ENCODE assay signal across 8 cellular contexts in the genomic region with DNA sequence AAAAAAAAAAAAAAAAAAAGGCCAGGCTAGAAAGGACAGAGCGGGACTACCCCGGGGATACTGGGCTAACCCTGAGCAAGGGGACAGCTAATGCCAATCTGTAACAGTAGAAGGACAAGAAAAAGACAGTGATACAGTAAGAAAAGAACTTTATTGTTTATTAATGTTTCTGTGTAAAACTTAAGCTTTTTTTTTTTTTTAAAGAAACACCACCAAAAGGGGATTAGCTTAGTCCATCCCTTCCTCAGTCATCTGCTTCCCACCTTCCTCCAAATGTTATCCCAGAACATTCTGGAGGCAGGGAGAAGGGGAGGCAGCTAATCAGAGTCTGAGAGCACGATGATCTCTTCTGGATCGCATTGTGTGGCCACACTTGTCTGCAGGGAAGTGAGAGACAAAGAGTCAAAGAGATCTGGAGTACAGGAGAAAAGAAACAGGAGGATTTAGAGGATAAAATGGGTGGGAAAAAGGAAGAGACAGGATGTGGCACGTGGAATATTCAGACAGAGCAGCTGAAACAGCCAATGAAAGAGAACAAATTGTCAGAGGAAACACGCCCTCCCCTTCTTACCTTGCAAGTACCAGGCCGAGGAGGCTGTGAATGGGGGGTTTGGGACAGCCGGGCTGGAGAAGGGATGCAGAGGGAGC. TPM values are rescaled to one million over a fixed set of nuclear protein-coding genes. Genes with fewer than 3 reads are reported as not detected.
DNase-seq lines count a peak whose midpoint lies in the region; ATAC-seq and TF ChIP-seq lines count a peak whose summit lies in the region.

No MANE protein-coding gene starts in this region.

- intact Hi-C loops in activated CD8-positive, alpha-beta T cell treated with anti-CD3 and anti-CD28 coated beads for 36 hours (cut with micrococcal nuclease), result no loop called here

- peak overlapping the region; percentile 97 for H3K27ac Mint-ChIP-seq in activated CD8-positive, alpha-beta T cell treated with anti-CD3 and anti-CD28 coated beads for 36 hours
- H3K27ac Mint-ChIP-seq in stimulated activated effector memory CD8-positive, alpha-beta T cell treated with anti-CD3 and anti-CD28 coated beads, Interleukin-12 subunit alpha, Interleukin-12 subunit beta, amount 100 ng/mL, for 72 hours, result peak overlapping the region; percentile 100

- peak overlapping the region; percentile 35 for H3K27ac ChIP-seq in HEK293 (ENCODE audit: extremely low read depth, low read depth, low read length)

- DNase-seq in activated CD8-positive, alpha-beta T cell treated with anti-CD3 and anti-CD28 coated beads for 36 hours, result no peak
- DNase-seq in stimulated activated effector memory CD8-positive, alpha-beta T cell treated with anti-CD3 and anti-CD28 coated beads, Interleukin-12 subunit alpha, Interleukin-12 subunit beta, amount 100 ng/mL, for 72 hours (ENCODE audit: low spot score in 2 of 2), result no peak
- no peak for DNase-seq in occipital lobe (lab: John Stamatoyannopoulos, UW)
- no peak for DNase-seq in left lobe of liver (ENCODE audit: low spot score)
- DNase-seq in T-helper 9 cell, result no peak

- H3K4me1 ChIP-seq in HEK293 (ENCODE audit: control insufficient read depth, insufficient read depth, low read length) (peaks cover 25% of the 10 kb centered on the region), iPS-15b (ENCODE audit: control insufficient read depth, insufficient read depth, low read length) (peaks cover 16% of the 10 kb centered on the region)

- peaks cover 70% of the 10 kb centered on the region for H3K4me1 Mint-ChIP-seq in activated CD8-positive, alpha-beta T cell treated with anti-CD3 and anti-CD28 coated beads for 36 hours (ENCODE audit: low read depth)
- peaks cover 88% of the 10 kb centered on the region for H3K4me1 Mint-ChIP-seq in stimulated activated effector memory CD8-positive, alpha-beta T cell treated with anti-CD3 and anti-CD28 coated beads, Interleukin-12 subunit alpha, Interleukin-12 subunit beta, amount 100 ng/mL, for 72 hours

- peaks cover 14 to 41% of the 10 kb centered on the region in 2 experiments for H3K36me3 ChIP-seq in HEK293 (ENCODE audit: control insufficient read depth in 2 of 2, insufficient read depth in 1 of 2, low read length in 2 of 2)
- peaks cover 30% of the 10 kb centered on the region for H3K36me3 ChIP-seq in iPS-15b (ENCODE audit: control insufficient read depth, insufficient read depth, low read length)

- H3K9ac ChIP-seq in iPS-15b (ENCODE audit: low read depth, low read length), result no peak overlapping the region

- ATAC-seq in activated CD8-positive, alpha-beta T cell treated with anti-CD3 and anti-CD28 coated beads for 36 hours, result no peak
- no peak for ATAC-seq in stimulated activated effector memory CD8-positive, alpha-beta T cell treated with anti-CD3 and anti-CD28 coated beads, Interleukin-12 subunit alpha, Interleukin-12 subunit beta, amount 100 ng/mL, for 72 hours
- ATAC-seq in left lobe of liver (no peak), HG03108 (IDR thresholded peaks at IDR 0.05; ENCODE audit: unreplicated experiment) (no peak)

- no peaks in the 10 kb centered on the region for H3K27me3 Mint-ChIP-seq in activated CD8-positive, alpha-beta T cell treated with anti-CD3 and anti-CD28 coated beads for 36 hours

- POLR2A ChIA-PET in HEK293 (lab: Yijun Ruan, JAX), result interaction anchor here (0.6 to 3.3 kb wide), 21 partner anchors 11 to 347 kb away, joined by 3 to 57 read pairs (median 6); partner anchors contain the start of genes B3GALT4, CUTA, PFDN6 and PHF1
- POLR2A ChIA-PET in activated CD8-positive, alpha-beta T cell treated with anti-CD3 and anti-CD28 coated beads for 36 hours (lab: Charles Lee), result interaction anchor here (0.6 to 4.8 kb wide), 11 partner anchors 21 to 390 kb away, joined by 3 to 42 read pairs (median 4); partner anchors contain the start of genes PFDN6, RGL2, RPS18 and SYNGAP1

- H3K4me3 Mint-ChIP-seq in activated CD8-positive, alpha-beta T cell treated with anti-CD3 and anti-CD28 coated beads for 36 hours, result peak overlapping the region; percentile 97
- peak overlapping the region; percentile 100 for H3K4me3 Mint-ChIP-seq in stimulated activated effector memory CD8-positive, alpha-beta T cell treated with anti-CD3 and anti-CD28 coated beads, Interleukin-12 subunit alpha, Interleukin-12 subunit beta, amount 100 ng/mL, for 72 hours

- H3K9me3 ChIP-seq in HEK293 (ENCODE audit: control insufficient read depth, insufficient read depth, low read depth, low read length) (no peaks in the 10 kb centered on the region), iPS-15b (ENCODE audit: control insufficient read depth, insufficient read depth, low read length) (no peaks in the 10 kb centered on the region)

- H3K36me3 Mint-ChIP-seq in activated CD8-positive, alpha-beta T cell treated with anti-CD3 and anti-CD28 coated beads for 36 hours (ENCODE audit: low read depth), result peaks cover 54% of the 10 kb centered on the region
- peaks cover 81% of the 10 kb centered on the region for H3K36me3 Mint-ChIP-seq in stimulated activated effector memory CD8-positive, alpha-beta T cell treated with anti-CD3 and anti-CD28 coated beads, Interleukin-12 subunit alpha, Interleukin-12 subunit beta, amount 100 ng/mL, for 72 hours

- no peaks in the 10 kb centered on the region for H3K27me3 ChIP-seq in iPS-15b (ENCODE audit: control insufficient read depth, insufficient read depth, low read length)

- CTCF ChIA-PET in HEK293 (lab: Yijun Ruan, JAX), result interaction anchor here (0.6 to 2.9 kb wide), 14 partner anchors 13 to 271 kb away, joined by 3 to 21 read pairs (median 4); partner anchors contain the start of genes B3GALT4 and RGL2
- CTCF ChIA-PET in activated CD8-positive, alpha-beta T cell treated with anti-CD3 and anti-CD28 coated beads for 36 hours (lab: Charles Lee), result interaction anchor here (0.7 to 1.6 kb wide), 8 partner anchors 19 to 289 kb away, joined by 3 to 6 read pairs (median 4); partner anchors contain the start of genes B3GALT4, PFDN6 and WDR46

- H3K4me3 ChIP-seq in HEK293 (ENCODE audit: low read depth, low read length), result peak overlapping the region; percentile 58
- H3K4me3 ChIP-seq in iPS-15b (ENCODE audit: low read depth, low read length), result peak overlapping the region; percentile 88

- no peak for TF ChIP-seq CTCF in HEK293 (tag by site-specific recombination; IDR thresholded peaks at IDR 0.05)
- TF ChIP-seq CTCF in activated CD8-positive, alpha-beta T cell treated with anti-CD3 and anti-CD28 coated beads for 36 hours (IDR thresholded peaks at IDR 0.05), result no peak

- no peaks in the 10 kb centered on the region for H3K9me3 Mint-ChIP-seq in activated CD8-positive, alpha-beta T cell treated with anti-CD3 and anti-CD28 coated beads for 36 hours
- no peaks in the 10 kb centered on the region for H3K9me3 Mint-ChIP-seq in stimulated activated effector memory CD8-positive, alpha-beta T cell treated with anti-CD3 and anti-CD28 coated beads, Interleukin-12 subunit alpha, Interleukin-12 subunit beta, amount 100 ng/mL, for 72 hours

TF ChIP-seq in HEK293, 187 proteins besides CTCF, POLR2A, EP300 and RAD21 (continues in another document):
- TF ChIP-seq PATZ1 (tag by site-specific recombination; IDR thresholded peaks at IDR 0.05) (0 out of 2 replicates have a peak, but pooled peaks have one; percentile 5), ZNF76 (tag by site-specific recombination; IDR thresholded peaks at IDR 0.05; ENCODE audit: borderline replicate concordance, low read depth) (no peak), ZIC2 (tag by site-specific recombination; IDR thresholded peaks at IDR 0.05) (0 out of 2 replicates have a peak, but pooled peaks have one; percentile 14), ZNF529 (tag by site-specific recombination; IDR thresholded peaks at IDR 0.05; ENCODE audit: insufficient replicate concordance) (no peak), EGR2 (tag by site-specific recombination; IDR thresholded peaks at IDR 0.05; ENCODE audit: low read depth) (no peak), ZNF362 (tag by site-specific recombination; IDR thresholded peaks at IDR 0.05) (peak; percentile 99), SP2 (tag by site-specific recombination; IDR thresholded peaks at IDR 0.05) (peak; percentile 51), ZNF791 (tag by site-specific recombination; IDR thresholded peaks at IDR 0.05) (no peak), ZNF621 (tag by site-specific recombination; IDR thresholded peaks at IDR 0.05) (no peak)

RNA-seq across cellular contexts. Expression of gene ZBTB22, which starts 1.0 kb away (rescaled TPM):
- total RNA-seq in activated CD8-positive, alpha-beta T cell treated with anti-CD3 and anti-CD28 coated beads for 36 hours, result 1 to 10 TPM; 7.2 to 7.5 TPM
- total RNA-seq in occipital lobe (28.4 TPM), left lobe of liver (7.7 TPM)

RNA-seq across cellular contexts. Expression of gene DAXX, which starts 4.2 kb away (rescaled TPM):
- 10 to 100 TPM; 59.8 to 72.4 TPM for total RNA-seq in activated CD8-positive, alpha-beta T cell treated with anti-CD3 and anti-CD28 coated beads for 36 hours
- total RNA-seq in occipital lobe (30.1 TPM), left lobe of liver (14.1 TPM)

RNA-seq across cellular contexts. Expression of gene TAPBP, which starts 4.7 kb away (rescaled TPM):
- total RNA-seq in activated CD8-positive, alpha-beta T cell treated with anti-CD3 and anti-CD28 coated beads for 36 hours, result 100 to 1,000 TPM; 179 to 183 TPM
- 10.5 TPM for total RNA-seq in occipital lobe
- 107 TPM for total RNA-seq in left lobe of liver

RNA-seq across cellular contexts. Expression of gene RGL2, which starts 19.8 kb away (rescaled TPM):
- 10 to 100 TPM; 24.2 to 24.3 TPM for total RNA-seq in activated CD8-positive, alpha-beta T cell treated with anti-CD3 and anti-CD28 coated beads for 36 hours
- 13.7 TPM for total RNA-seq in occipital lobe
- total RNA-seq in left lobe of liver, result 19.7 TPM

RNA-seq across cellular contexts. Expression of gene PFDN6, which starts 29.1 kb away (rescaled TPM):
- 10 to 100 TPM; 78.1 to 92.3 TPM for total RNA-seq in activated CD8-positive, alpha-beta T cell treated with anti-CD3 and anti-CD28 coated beads for 36 hours
- 27.0 TPM for total RNA-seq in occipital lobe
- total RNA-seq in left lobe of liver, result 19.2 TPM
